8 cellular contexts compared by ENCODE assay signal in the genomic region with DNA sequence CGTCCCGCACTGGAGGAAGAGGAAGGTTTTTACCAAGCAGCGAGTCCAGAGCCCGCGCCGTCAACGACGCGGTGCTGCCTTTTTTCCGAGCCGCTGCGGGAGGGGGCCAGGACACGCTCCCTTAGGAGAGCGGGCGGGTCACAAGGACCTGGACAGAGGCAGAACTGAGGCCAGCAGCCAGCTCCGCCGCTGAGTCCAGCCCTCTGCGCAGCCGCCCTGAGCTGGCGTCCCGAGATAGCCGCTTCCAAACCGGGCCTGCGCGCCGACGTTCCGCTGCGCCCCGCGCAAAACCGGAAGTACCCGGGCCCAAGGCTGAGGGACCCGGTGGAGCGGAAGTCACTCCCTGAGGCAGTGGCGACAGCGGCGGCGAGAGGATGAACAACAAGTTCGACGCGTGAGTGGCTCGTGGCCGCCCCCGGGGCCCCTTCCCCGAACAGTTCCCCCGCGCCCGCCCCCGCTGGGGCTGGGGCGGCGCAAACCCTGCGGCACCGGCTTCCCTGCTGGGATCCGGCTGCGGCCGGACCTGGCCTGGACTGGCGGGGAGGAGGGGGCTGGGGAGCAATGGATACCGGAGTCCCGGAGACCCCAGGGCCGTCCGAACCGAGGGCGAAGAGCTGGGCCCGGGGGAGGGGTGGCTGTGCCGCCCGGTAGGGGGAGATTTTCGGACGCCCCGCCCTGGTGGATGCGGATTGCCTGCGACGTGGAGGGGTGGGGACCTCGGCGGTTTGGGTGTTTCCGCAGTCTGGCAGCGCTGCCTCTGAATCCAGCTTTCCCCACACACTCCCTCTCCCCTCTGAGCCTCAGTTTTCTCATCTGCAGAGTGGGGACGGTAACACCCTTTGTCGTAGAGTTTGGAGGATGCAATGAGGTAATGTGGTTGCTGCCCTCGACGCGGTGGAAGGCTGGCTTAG. TPM values are rescaled to one million over a fixed set of nuclear protein-coding genes. Genes with fewer than 3 reads are reported as not detected.
DNase-seq lines count a peak whose midpoint lies in the region; ATAC-seq and TF ChIP-seq lines count a peak whose summit lies in the region.

A gene with protein sequence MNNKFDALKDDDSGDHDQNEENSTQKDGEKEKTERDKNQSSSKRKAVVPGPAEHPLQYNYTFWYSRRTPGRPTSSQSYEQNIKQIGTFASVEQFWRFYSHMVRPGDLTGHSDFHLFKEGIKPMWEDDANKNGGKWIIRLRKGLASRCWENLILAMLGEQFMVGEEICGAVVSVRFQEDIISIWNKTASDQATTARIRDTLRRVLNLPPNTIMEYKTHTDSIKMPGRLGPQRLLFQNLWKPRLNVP (plus strand): TSS at position 339 of the 911 bp plus-strand sequence. CDS start 36 bp downstream, at position 375.
A gene (minus strand): TSS at position 207 of the 911 bp plus-strand sequence. CDS start 675 bp downstream, outside the sequence.

- no TSS peak for BruUV-seq in PC-3 (replicated peaks; lab: Mats Ljungman, UMichigan)

- H3K27ac ChIP-seq in PC-3 (ENCODE audit: low read length) (peak within 1 kb of the TSS; percentile 90), esophagus muscularis mucosa (replicated peaks in 1 of 4) (peak within 1 kb of the TSS; percentile 97 to 99 (median 98)), muscle layer of duodenum (ENCODE audit: low read length) (peak within 1 kb of the TSS; percentile 92)

- intact Hi-C loops in PC-3 (cut with micrococcal nuclease) = loop anchor here (2.0 kb wide), 1 partner anchor 38 kb away; no protein-coding TSS in a partner anchor
- intact Hi-C loops in esophagus muscularis mucosa (cut with DNase I) = no loop called here

- H3K9me3 Mint-ChIP-seq in activated T-cell treated with anti-CD3 and anti-CD28 coated beads, Interleukin-2, amount 50 U/mL, for 4 hours = peaks cover 5% of the 10 kb centered on the region

- peak; percentile 65 for DNase-seq in DMS79 (lab: John Stamatoyannopoulos, UW)
- peak; percentile 88 for DNase-seq in Jurkat, Clone E6-1 (ENCODE audit: low read depth, low spot score)
- peak; percentile 91 for DNase-seq in PC-3
- DNase-seq in activated T-cell treated with anti-CD3 and anti-CD28 coated beads, Interleukin-2, amount 50 U/mL, for 4 hours = peak; percentile 90
- peak; percentile 96 for DNase-seq in esophagus muscularis mucosa (ENCODE audit: extremely low spot score)
- DNase-seq in stimulated activated CD8-positive, alpha-beta memory T cell treated with anti-CD3 and anti-CD28 coated beads, Interleukin-7, amount 100 ng/mL, for 4 hours (ENCODE audit: low read depth in 2 of 2) = peak; percentile 88 to 91

- 1% methylated on average over 15 of the region's 82 CpGs for WGBS in esophagus muscularis mucosa

- POLR2A ChIA-PET in PC-3 (lab: Charles Lee; ENCODE audit: unreplicated experiment) = interaction anchor here (0.5 to 1.4 kb wide), 4 partner anchors 17 to 97 kb away, joined by 5 to 11 read pairs (median 8); no protein-coding TSS in a partner anchor

- ATAC-seq in GM21717 (IDR thresholded peaks at IDR 0.05; ENCODE audit: unreplicated experiment) (peak; percentile 95), PC-3 (peak; percentile 97)
- ATAC-seq in activated T-cell treated with anti-CD3 and anti-CD28 coated beads, Interleukin-2, amount 50 U/mL, for 4 hours = peak; percentile 95 to 96

- peaks cover 83% of the 10 kb centered on the region for H3K79me2 ChIP-seq in PC-3 (ENCODE audit: low read length)

- peaks cover 18% of the 10 kb centered on the region; the same call in 1 of the 2 replicates for H4K20me1 ChIP-seq in PC-3 (ENCODE audit: low read length)

- peak within 1 kb of the TSS; percentile 99 for H3K4me3 Mint-ChIP-seq in activated T-cell treated with anti-CD3 and anti-CD28 coated beads, Interleukin-2, amount 50 U/mL, for 4 hours

- H3K4me2 ChIP-seq in PC-3 (ENCODE audit: low read length) = peak within 1 kb of the TSS; percentile 100

- peak; percentile 18 for TF ChIP-seq POLR2A in esophagus muscularis mucosa (IDR thresholded peaks at IDR 0.05; ENCODE audit: low read depth)

- no peaks in the 10 kb centered on the region for H3K27me3 Mint-ChIP-seq in activated T-cell treated with anti-CD3 and anti-CD28 coated beads, Interleukin-2, amount 50 U/mL, for 4 hours (ENCODE audit: low read depth)

- H2AFZ ChIP-seq in PC-3 (ENCODE audit: low read length) = peak within 1 kb of the TSS; percentile 84

- H3K27me3 ChIP-seq in PC-3 (ENCODE audit: low read length) (no peaks in the 10 kb centered on the region), esophagus muscularis mucosa (no peaks in the 10 kb centered on the region), muscle layer of duodenum (ENCODE audit: low read depth, low read length) (no peaks in the 10 kb centered on the region)

- H3K9me3 ChIP-seq in PC-3 (ENCODE audit: low read length) (no peaks in the 10 kb centered on the region), esophagus muscularis mucosa (no peaks in the 10 kb centered on the region), muscle layer of duodenum (ENCODE audit: control insufficient read depth in 1 of 2, low read length in 2 of 2) (no peaks in the 10 kb centered on the region)

- no peaks in the 10 kb centered on the region for H3K9me2 ChIP-seq in PC-3 (replicated peaks; ENCODE audit: low read length)

- peak within 1 kb of the TSS; percentile 97 for H3K9ac ChIP-seq in PC-3 (ENCODE audit: low read length)

- H3K4me1 ChIP-seq in PC-3 (ENCODE audit: insufficient read depth, low read length) (peaks cover 7% of the 10 kb centered on the region), esophagus muscularis mucosa (peaks cover 16 to 52% (median 43%) of the 10 kb centered on the region in 4 donors), muscle layer of duodenum (ENCODE audit: control insufficient read depth in 1 of 2, insufficient read depth in 2 of 2, low read length in 2 of 2) (peaks cover 0 to 23% of the 10 kb centered on the region in 2 donors)

- peak within 1 kb of the TSS; percentile 75 for H3K4me3 ChIP-seq in Jurkat, Clone E6-1 (ENCODE audit: low read length)
- H3K4me3 ChIP-seq in PC-3 (ENCODE audit: low read length) = peak within 1 kb of the TSS; percentile 89
- peak within 1 kb of the TSS; percentile 85 to 97 (median 94) for H3K4me3 ChIP-seq in esophagus muscularis mucosa
- H3K4me3 ChIP-seq in muscle layer of duodenum (ENCODE audit: low read depth in 1 of 2, low read length in 2 of 2) = peak within 1 kb of the TSS; percentile 87 to 88

- peaks cover 76% of the 10 kb centered on the region for H3K4me1 Mint-ChIP-seq in activated T-cell treated with anti-CD3 and anti-CD28 coated beads, Interleukin-2, amount 50 U/mL, for 4 hours (ENCODE audit: low read depth)

- peaks cover 12% of the 10 kb centered on the region for H3K36me3 ChIP-seq in PC-3 (ENCODE audit: low read depth, low read length)
- peaks cover 0 to 13% (median 3%) of the 10 kb centered on the region in 4 donors for H3K36me3 ChIP-seq in esophagus muscularis mucosa
- peaks cover 3 to 6% of the 10 kb centered on the region in 2 donors for H3K36me3 ChIP-seq in muscle layer of duodenum (ENCODE audit: control insufficient read depth in 1 of 2, insufficient read depth in 2 of 2, low read length in 2 of 2)

- peaks cover 32% of the 10 kb centered on the region for H3K36me3 Mint-ChIP-seq in activated T-cell treated with anti-CD3 and anti-CD28 coated beads, Interleukin-2, amount 50 U/mL, for 4 hours (ENCODE audit: insufficient read depth)

- no peaks in the 10 kb centered on the region for H3F3A ChIP-seq in PC-3 (ENCODE audit: low read length, unreplicated experiment)

- TF ChIP-seq CTCF in PC-3 (conservative IDR thresholded peaks at IDR 0.05; ENCODE audit: low read depth, low read length) (no peak), esophagus muscularis mucosa (IDR thresholded peaks at IDR 0.05) (peak; percentile 18 to 39 (median 34))

- CTCF ChIA-PET in PC-3 (lab: Charles Lee) = interaction anchor here (0.6 to 1.0 kb wide), 2 partner anchors 61 to 173 kb away, joined by 3 read pairs; no protein-coding TSS in a partner anchor

- no peak for TF ChIP-seq EP300 in esophagus muscularis mucosa (IDR thresholded peaks at IDR 0.05)

RNA-seq across cellular contexts. Expression of the first gene that starts in this region (rescaled TPM):
- polyA plus RNA-seq in Jurkat, Clone E6-1 (2012; ENCODE audit: insufficient read depth, insufficient read length) = 161 TPM
- 53.9 and 55.1 TPM in 2 replicates for total RNA-seq in PC-3 (2014; rRNA removed)
- total RNA-seq in activated T-cell treated with anti-CD3 and anti-CD28 coated beads, Interleukin-2, amount 50 U/mL, for 4 hours = 10 to 100 TPM; 67.8 to 77.2 (median 76.9) TPM
- 10 to 100 TPM; 37.0 to 55.8 (median 44.2) TPM for total RNA-seq in esophagus muscularis mucosa

RNA-seq across cellular contexts. Expression of the second gene that starts in this region (rescaled TPM):
- polyA plus RNA-seq in Jurkat, Clone E6-1 (2012; ENCODE audit: insufficient read depth, insufficient read length) = 5.7 TPM
- 5.9 and 6.3 TPM in 2 replicates for total RNA-seq in PC-3 (2014; rRNA removed)
- total RNA-seq in activated T-cell treated with anti-CD3 and anti-CD28 coated beads, Interleukin-2, amount 50 U/mL, for 4 hours = 10 to 100 TPM; 10.5 to 11.7 (median 11.5) TPM
- 1 to 10 TPM; 1.2 to 1.7 (median 1.6) TPM for total RNA-seq in esophagus muscularis mucosa

Comparison
In these comparisons a context has a peak if more than half of its experiments do, and no peak if none do; other contexts are left out.
1. Peak in every context shown above with its lines: DNase-seq, ATAC-seq, H3K4me3 ChIP-seq and H3K27ac ChIP-seq.